In the genomic region with DNA sequence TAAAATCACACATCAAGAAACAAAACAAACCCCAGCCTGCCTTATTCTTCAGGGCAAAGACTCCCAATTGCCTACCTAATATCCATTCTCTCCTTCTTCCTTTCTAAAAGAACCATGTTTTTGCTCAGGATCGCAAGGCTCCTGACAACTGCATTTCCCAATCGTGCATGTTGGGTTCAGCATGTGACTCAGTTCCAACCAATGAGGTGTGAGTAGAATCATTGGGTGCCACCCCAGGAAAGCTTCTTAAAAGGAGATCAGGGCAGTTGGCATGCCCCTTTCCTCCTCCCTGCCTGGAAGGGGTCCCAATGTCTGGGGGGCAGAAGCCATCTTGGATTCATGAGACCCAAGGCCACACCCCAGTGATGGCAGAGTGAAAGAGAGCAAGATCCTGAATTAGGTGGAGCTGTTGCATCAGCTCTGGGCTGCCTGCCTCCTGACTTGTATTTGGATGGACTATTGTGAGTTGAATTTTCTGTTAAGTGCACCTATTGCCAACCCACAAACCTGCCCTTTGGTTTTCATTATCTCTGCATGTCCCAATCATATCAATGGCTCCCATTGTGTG, we compare ENCODE assay signal across 17 cellular contexts.
"Had no signal": no experiment of that assay in that cellular context is flagged by ENCODE, and none has a peak within 500 bp of the region (broad histone marks: within the 10 kb centered on the region; RNA-seq: fewer than 3 reads in every experiment).

No MANE protein-coding gene starts in this region.

- H3K4me1 Mint-ChIP-seq: nephron had no signal

- H3K27ac Mint-ChIP-seq: activated naive CD8-positive, alpha-beta T cell treated with anti-CD3 and anti-CD28 coated beads for 36 hours; nephron; stimulated activated memory B cell treated with anti-CD40 and anti-IgM and Interleukin-4, amounts not matched to agents 10 μg/mL and 1 μg/mL and 100 μg/mL, for 72 hours; T-helper 2 cell treated with Interferon-gamma antibody and Interleukin-4, amounts not matched to agents 5 μg/mL and 100 μg/mL, for 36 hours had no signal

- DNase-seq: activated CD4-positive, alpha-beta T cell treated with anti-CD3 and anti-CD28 coated beads, Interleukin-2, amount 50 U/mL, for 4 hours; activated CD4-positive, CD25-positive, alpha-beta regulatory T cell treated with anti-CD3 and anti-CD28 coated beads, Interleukin-2, amount 50 U/mL, for 72 hours; activated gamma-delta T cell treated with Interleukin-2 at 50 U/mL for 16 hours; activated naive CD8-positive, alpha-beta T cell treated with anti-CD3 and anti-CD28 coated beads for 36 hours; activated T-cell treated with anti-CD3 and anti-CD28 coated beads, Interleukin-2, amount 50 U/mL, for 48 hours; foreskin melanocyte; heart left ventricle; left lung; mesenchymal stem cell; spleen; stimulated activated CD4-positive, alpha-beta T cell treated with anti-CD3 and anti-CD28 coated beads, Interleukin-1b, Interleukin-23, amount 100 ng/mL, for 48 hours; upper lobe of left lung had no signal

- H3K36me3 Mint-ChIP-seq: activated naive CD8-positive, alpha-beta T cell treated with anti-CD3 and anti-CD28 coated beads for 36 hours; stimulated activated memory B cell treated with anti-CD40 and anti-IgM and Interleukin-4, amounts not matched to agents 10 μg/mL and 1 μg/mL and 100 μg/mL, for 72 hours had no signal

- H3K36me3 ChIP-seq: esophagus muscularis mucosa, heart left ventricle, left lung, spleen, upper lobe of left lung had no signal

- H3K9me3 ChIP-seq: esophagus muscularis mucosa, heart left ventricle, left lung, spleen, upper lobe of left lung had no signal

- H3K27me3 Mint-ChIP-seq: stimulated activated memory B cell treated with anti-CD40 and anti-IgM and Interleukin-4, amounts not matched to agents 10 μg/mL and 1 μg/mL and 100 μg/mL, for 72 hours had no signal

- ATAC-seq: heart left ventricle; left lung; sciatic nerve; stimulated activated memory B cell treated with anti-CD40 and anti-IgM and Interleukin-4, amounts not matched to agents 10 μg/mL and 1 μg/mL and 100 μg/mL, for 72 hours had no signal

- H3K9me3 Mint-ChIP-seq: stimulated activated memory B cell treated with anti-CD40 and anti-IgM and Interleukin-4, amounts not matched to agents 10 μg/mL and 1 μg/mL and 100 μg/mL, for 72 hours; T-helper 2 cell treated with Interferon-gamma antibody and Interleukin-4, amounts not matched to agents 5 μg/mL and 100 μg/mL, for 36 hours had no signal

- H3K4me3 ChIP-seq: esophagus muscularis mucosa, heart left ventricle, left lung, spleen, upper lobe of left lung had no signal

- H3K4me3 Mint-ChIP-seq: activated naive CD8-positive, alpha-beta T cell treated with anti-CD3 and anti-CD28 coated beads for 36 hours; nephron; stimulated activated memory B cell treated with anti-CD40 and anti-IgM and Interleukin-4, amounts not matched to agents 10 μg/mL and 1 μg/mL and 100 μg/mL, for 72 hours; T-helper 2 cell treated with Interferon-gamma antibody and Interleukin-4, amounts not matched to agents 5 μg/mL and 100 μg/mL, for 36 hours had no signal

- H3K27ac ChIP-seq: esophagus muscularis mucosa, heart left ventricle, left lung, spleen, upper lobe of left lung had no signal
